In genomic region chr17:36931697-36932382, GRCh38 we compare ENCODE assay signal across 1 cellular context.
TF ChIP-seq lines count a peak whose summit lies in the region.

No MANE protein-coding gene starts in this region.

TF ChIP-seq in HEK293, 187 proteins besides CTCF, POLR2A, EP300 and RAD21 (continued from another document):
- TF ChIP-seq PRDM10 (tag by site-specific recombination; IDR thresholded peaks at IDR 0.05) (peak; percentile 79), ZBTB8A (tag by site-specific recombination; IDR thresholded peaks at IDR 0.05) (peak; percentile 59; the same call in 1 of the 2 replicates)
- TF ChIP-seq, protein P1, sequence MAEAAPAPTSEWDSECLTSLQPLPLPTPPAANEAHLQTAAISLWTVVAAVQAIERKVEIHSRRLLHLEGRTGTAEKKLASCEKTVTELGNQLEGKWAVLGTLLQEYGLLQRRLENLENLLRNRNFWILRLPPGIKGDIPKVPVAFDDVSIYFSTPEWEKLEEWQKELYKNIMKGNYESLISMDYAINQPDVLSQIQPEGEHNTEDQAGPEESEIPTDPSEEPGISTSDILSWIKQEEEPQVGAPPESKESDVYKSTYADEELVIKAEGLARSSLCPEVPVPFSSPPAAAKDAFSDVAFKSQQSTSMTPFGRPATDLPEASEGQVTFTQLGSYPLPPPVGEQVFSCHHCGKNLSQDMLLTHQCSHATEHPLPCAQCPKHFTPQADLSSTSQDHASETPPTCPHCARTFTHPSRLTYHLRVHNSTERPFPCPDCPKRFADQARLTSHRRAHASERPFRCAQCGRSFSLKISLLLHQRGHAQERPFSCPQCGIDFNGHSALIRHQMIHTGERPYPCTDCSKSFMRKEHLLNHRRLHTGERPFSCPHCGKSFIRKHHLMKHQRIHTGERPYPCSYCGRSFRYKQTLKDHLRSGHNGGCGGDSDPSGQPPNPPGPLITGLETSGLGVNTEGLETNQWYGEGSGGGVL (tag by site-specific recombination; IDR thresholded peaks at IDR 0.05), result peak; percentile 78
